16 cellular contexts compared by ENCODE assay signal in genomic region chr3:48587686-48588085, GRCh38. TPM values are rescaled to one million over a fixed set of nuclear protein-coding genes. Genes with fewer than 3 reads are reported as not detected.
"Had no signal": no experiment of that assay in that cellular context is flagged by ENCODE, and none has a peak within 500 bp of the region (broad histone marks: within the 10 kb centered on the region; RNA-seq: fewer than 3 reads in every experiment).

No MANE protein-coding gene starts in this region.

- H3K4me1 ChIP-seq: SJCRH30 had no signal

- H3K27ac ChIP-seq: SJCRH30 had no signal

- H3K4me3 ChIP-seq: SJCRH30 had no signal

- DNase-seq: Karpas-422, KG1, MM.1S, NCI-H1092 treated with DMSO at 0.1 percent for 48 hours, NCI-H187, NCI-H2029, NCI-H2081 treated with DMSO at 0.1 percent for 48 hours, NCI-H2171, NCI-H524, NCI-H69, NCI-H774, SHP77 treated with DMSO at 0.1 percent for 48 hours, SJCRH30 had no signal

- H3K9me3 ChIP-seq: SJCRH30 had no signal

- ATAC-seq: Right ventricle myocardium inferior had no signal

- H3K36me3 ChIP-seq: SJCRH30 had no signal

- H3K27me3 ChIP-seq: SJCRH30 had no signal

RNA-seq across cellular contexts. Expression of gene UCN2, which starts 24.1 kb away (rescaled TPM):
- total RNA-seq: HT-29, NCI-H460, Right ventricle myocardium inferior had no signal

RNA-seq across cellular contexts. Expression of gene TMEM89, which starts 33.9 kb away (rescaled TPM):
- total RNA-seq: HT-29, NCI-H460, Right ventricle myocardium inferior, SJCRH30 had no signal
